16 cellular contexts compared by ENCODE assay signal in the genomic region with DNA sequence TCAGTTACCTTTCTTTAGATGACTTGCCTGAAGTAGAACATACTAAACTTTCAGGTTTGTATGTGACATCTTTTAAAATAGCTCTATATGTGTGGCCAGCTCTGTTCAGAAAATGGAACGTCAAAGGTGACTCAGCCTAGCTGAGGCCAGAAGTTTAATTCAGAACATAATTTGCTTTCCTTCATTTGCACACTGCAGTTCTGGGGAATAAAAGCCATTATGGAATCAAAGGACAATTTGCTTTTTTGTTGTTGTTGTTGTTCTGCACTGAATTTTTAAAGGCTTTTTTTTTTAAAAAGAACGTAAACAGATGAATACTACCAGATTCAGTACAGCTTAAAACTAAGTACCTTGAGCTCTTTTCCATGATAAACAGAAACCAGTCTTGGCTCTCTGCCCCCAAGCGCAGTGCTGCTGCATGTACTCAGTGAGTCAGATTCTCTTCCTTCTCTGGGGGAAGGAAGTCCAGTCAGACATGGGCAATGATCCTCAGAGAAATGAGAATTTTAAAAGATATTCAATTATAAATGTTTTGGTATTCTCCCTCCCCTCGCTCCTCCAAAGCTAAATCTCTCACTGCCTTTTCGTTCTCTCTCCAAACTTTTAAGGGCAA.
DNase-seq lines count a peak whose midpoint lies in the region; ATAC-seq and TF ChIP-seq lines count a peak whose summit lies in the region.
"Had no signal": no experiment of that assay in that cellular context is flagged by ENCODE, and none has a peak within 500 bp of the region (broad histone marks: within the 10 kb centered on the region; RNA-seq: fewer than 3 reads in every experiment).

No MANE protein-coding gene starts in this region.

- ATAC-seq in GM21825 (IDR thresholded peaks at IDR 0.05; ENCODE audit: unreplicated experiment) = no peak
- ATAC-seq: upper lobe of right lung had no signal

- H3K4me1 ChIP-seq in sigmoid colon = peaks cover 0 to 17% (median 13%) of the 10 kb centered on the region in 4 donors
- H3K4me1 ChIP-seq: upper lobe of right lung had no signal

- H3K36me3 ChIP-seq in brain microvascular endothelial cell (replicated peaks) (no peaks in the 10 kb centered on the region), sigmoid colon (no peaks in the 10 kb centered on the region)
- H3K36me3 ChIP-seq: neutrophil, upper lobe of right lung had no signal

- TF ChIP-seq POLR2A in sigmoid colon (IDR thresholded peaks at IDR 0.05) = no peak

- no peak for TF ChIP-seq CTCF in LNCaP clone FGC (IDR thresholded peaks at IDR 0.05; ENCODE audit: control insufficient read depth, extremely low read depth, insufficient read depth)
- TF ChIP-seq CTCF in brain microvascular endothelial cell (IDR thresholded peaks at IDR 0.05; ENCODE audit: low read depth, low read length, missing control alignments) = no peak
- TF ChIP-seq CTCF in sigmoid colon (IDR thresholded peaks at IDR 0.05) = no peak

- in situ Hi-C loops in brain microvascular endothelial cell (cut with HindIII; ENCODE audit: low pct_ligation_motif_present, low sequenced_read_pairs) = no loop called here

- WGBS in sigmoid colon, 2 donors = 74 to 78% methylated on average over 5 of the region's 5 CpGs

- H3K27ac ChIP-seq in brain microvascular endothelial cell = no peak overlapping the region
- H3K27ac ChIP-seq in sigmoid colon = peak overlapping the region; percentile 6 to 63 (median 48)
- H3K27ac ChIP-seq: neutrophil, upper lobe of right lung, VCaP had no signal

- DNase-seq in LNCaP clone FGC (ENCODE audit: low read depth) (peak; percentile 22), brain microvascular endothelial cell (peak; percentile 32), glomerular endothelial cell (ENCODE audit: extremely low read depth, low read depth, low spot score) (peak; percentile 68), sigmoid colon (peak; percentile 86), SK-N-DZ (ENCODE audit: low spot score) (no peak), NCI-H146 (lab: John Stamatoyannopoulos, UW) (no peak)
- DNase-seq in stimulated activated CD4-positive, alpha-beta T cell treated with anti-CD3 and anti-CD28 coated beads, Interleukin-4, amount 100 ng/mL, for 4 hours = no peak
- DNase-seq: NCI-H1436; NCI-H526 treated with DMSO at 0.1 percent for 48 hours; SHP77 treated with DMSO at 0.1 percent for 48 hours; stimulated activated CD8-positive, alpha-beta memory T cell treated with anti-CD3 and anti-CD28 coated beads, Interleukin-4, amount 100 ng/mL, for 48 hours; upper lobe of right lung had no signal

- H3K4me3 ChIP-seq in LNCaP clone FGC (ENCODE audit: low read depth, low read length) (no peak overlapping the region), brain microvascular endothelial cell (ENCODE audit: low read depth, low read length) (no peak overlapping the region), sigmoid colon (no peak overlapping the region)
- H3K4me3 ChIP-seq: lung, upper lobe of right lung had no signal

- intact Hi-C loops in sigmoid colon (cut with DNase I) = no loop called here

- no peak for TF ChIP-seq EP300 in sigmoid colon (IDR thresholded peaks at IDR 0.05)

- no peaks in the 10 kb centered on the region for H3K9me3 ChIP-seq in sigmoid colon
- H3K9me3 ChIP-seq: neutrophil, upper lobe of right lung had no signal

- H3K27me3 ChIP-seq in brain microvascular endothelial cell (replicated peaks) = no peaks in the 10 kb centered on the region
- H3K27me3 ChIP-seq in sigmoid colon = no peaks in the 10 kb centered on the region
- H3K27me3 ChIP-seq: neutrophil, upper lobe of right lung had no signal

Comparison
In these comparisons a context has a peak if more than half of its experiments do, and no peak if none do; other contexts are left out.
1. DNase-seq: peak in LNCaP clone FGC (single experiment), brain microvascular endothelial cell (single experiment), glomerular endothelial cell (single experiment) and sigmoid colon (single experiment); none in stimulated activated CD4-positive, alpha-beta T cell treated with anti-CD3 and anti-CD28 coated beads, Interleukin-4, amount 100 ng/mL, for 4 hours (0 of 2), SK-N-DZ (single experiment) and NCI-H146 (single experiment).